In genomic region chr7:131521651-131522163, GRCh38 we compare ENCODE assay signal across 10 cellular contexts. TPM values are rescaled to one million over a fixed set of nuclear protein-coding genes. Genes with fewer than 3 reads are reported as not detected.
DNase-seq lines count a peak whose midpoint lies in the region; ATAC-seq and TF ChIP-seq lines count a peak whose summit lies in the region.
"Had no signal": no experiment of that assay in that cellular context is flagged by ENCODE, and none has a peak within 500 bp of the region (broad histone marks: within the 10 kb centered on the region; RNA-seq: fewer than 3 reads in every experiment).

No MANE protein-coding gene starts in this region.

- H3K27ac ChIP-seq in VCaP = peak overlapping the region; percentile 69

- intact Hi-C loops in left colon (cut with DNase I, micrococcal nuclease) = no loop called here

- TF ChIP-seq POLR2A in erythroblast (IDR thresholded peaks at IDR 0.05; ENCODE audit: low read length) = no peak

- H3K9me3 Mint-ChIP-seq in stimulated activated naive B cell treated with anti-CD40 and anti-IgM and Interleukin-4, amounts not matched to agents 10 μg/mL and 1 μg/mL and 100 μg/mL, for 72 hours = no peaks in the 10 kb centered on the region
- H3K9me3 Mint-ChIP-seq: activated naive CD4-positive, alpha-beta T cell treated with anti-CD3 and anti-CD28 coated beads, Interleukin-2, amount 10 ng/mL, durations not matched to agents 7 days and 5 days had no signal

- H3K27me3 Mint-ChIP-seq in stimulated activated naive B cell treated with anti-CD40 and anti-IgM and Interleukin-4, amounts not matched to agents 10 μg/mL and 1 μg/mL and 100 μg/mL, for 72 hours = no peaks in the 10 kb centered on the region

- DNase-seq in NCI-H2107 treated with DMSO at 0.1 percent for 48 hours (lab: John Stamatoyannopoulos, UW; ENCODE audit: unreplicated experiment) = peak; percentile 27
- no peak for DNase-seq in NCI-H2107 (lab: John Stamatoyannopoulos, UW)
- DNase-seq in left colon = peak; percentile 77 to 80
- DNase-seq in stimulated activated naive B cell treated with anti-CD40 and anti-IgM and Interleukin-4, amounts not matched to agents 10 μg/mL and 1 μg/mL and 100 μg/mL, for 72 hours = no peak
- DNase-seq in erythroblast (lab: John Stamatoyannopoulos, UW) = no peak
- DNase-seq: activated naive CD4-positive, alpha-beta T cell treated with anti-CD3 and anti-CD28 coated beads, Interleukin-2, amount 10 ng/mL, durations not matched to agents 7 days and 5 days; SIG-M5 had no signal

- peak; percentile 77 for ATAC-seq in left colon
- no peak for ATAC-seq in stimulated activated naive B cell treated with anti-CD40 and anti-IgM and Interleukin-4, amounts not matched to agents 10 μg/mL and 1 μg/mL and 100 μg/mL, for 72 hours (replicated peaks)
- no peak for ATAC-seq in HG03175 (IDR thresholded peaks at IDR 0.05; ENCODE audit: unreplicated experiment)
- ATAC-seq in GM21423 (IDR thresholded peaks at IDR 0.05; ENCODE audit: unreplicated experiment) = no peak

- H3K4me3 Mint-ChIP-seq in stimulated activated naive B cell treated with anti-CD40 and anti-IgM and Interleukin-4, amounts not matched to agents 10 μg/mL and 1 μg/mL and 100 μg/mL, for 72 hours = no peak overlapping the region
- H3K4me3 Mint-ChIP-seq: activated naive CD4-positive, alpha-beta T cell treated with anti-CD3 and anti-CD28 coated beads, Interleukin-2, amount 10 ng/mL, durations not matched to agents 7 days and 5 days had no signal

- H3K36me3 Mint-ChIP-seq in stimulated activated naive B cell treated with anti-CD40 and anti-IgM and Interleukin-4, amounts not matched to agents 10 μg/mL and 1 μg/mL and 100 μg/mL, for 72 hours = no peaks in the 10 kb centered on the region

- TF ChIP-seq CTCF in VCaP (conservative IDR thresholded peaks at IDR 0.05) = no peak

- peak overlapping the region; percentile 71 for H3K27ac Mint-ChIP-seq in stimulated activated naive B cell treated with anti-CD40 and anti-IgM and Interleukin-4, amounts not matched to agents 10 μg/mL and 1 μg/mL and 100 μg/mL, for 72 hours

- H3K4me1 Mint-ChIP-seq in stimulated activated naive B cell treated with anti-CD40 and anti-IgM and Interleukin-4, amounts not matched to agents 10 μg/mL and 1 μg/mL and 100 μg/mL, for 72 hours = peaks cover 6% of the 10 kb centered on the region in 2 donors

RNA-seq across cellular contexts. Expression of gene PODXL, which starts 34.7 kb away (rescaled TPM):
- 10 to 100 TPM in 1 of 2 donors, 1 to 10 TPM in 1; 9.2 to 13.7 TPM for total RNA-seq in left colon

Comparison
In these comparisons a context has a peak if more than half of its experiments do, and no peak if none do; other contexts are left out.
1. DNase-seq: peak in NCI-H2107 treated with DMSO at 0.1 percent for 48 hours (single experiment) and left colon (2 of 2); none in NCI-H2107 (single experiment), stimulated activated naive B cell treated with anti-CD40 and anti-IgM and Interleukin-4, amounts not matched to agents 10 μg/mL and 1 μg/mL and 100 μg/mL, for 72 hours (single experiment) and erythroblast (0 of 2).